In the genomic region with DNA sequence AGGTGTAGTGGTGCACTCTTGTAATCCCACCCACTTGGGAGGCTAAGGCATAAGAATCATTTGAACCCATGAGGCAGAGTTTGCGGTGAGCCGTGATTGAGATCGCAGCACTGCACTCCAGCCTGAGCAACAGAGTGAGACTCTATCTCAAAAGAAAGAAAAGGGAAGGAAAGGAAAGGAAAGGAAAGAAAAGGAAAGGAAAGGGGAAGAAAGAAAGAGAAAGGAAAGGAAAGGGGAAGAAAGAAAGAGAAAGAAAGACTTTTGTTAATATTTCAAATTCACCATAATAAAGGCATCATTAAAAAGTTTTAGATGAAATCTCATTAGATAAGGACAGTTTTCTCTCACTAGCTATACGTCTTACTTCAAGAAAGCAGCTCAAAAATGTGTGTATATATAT, we compare ENCODE assay signal across 7 cellular contexts.
"Had no signal": no experiment of that assay in that cellular context is flagged by ENCODE, and none has a peak within 500 bp of the region (broad histone marks: within the 10 kb centered on the region; RNA-seq: fewer than 3 reads in every experiment).

No MANE protein-coding gene starts in this region.

- H3K27ac ChIP-seq: HL-60 had no signal

- DNase-seq: KBM-7 had no signal

- H3K27ac Mint-ChIP-seq: GM23338 had no signal

- H3K36me3 ChIP-seq: HAP-1 had no signal

- H3K9me3 ChIP-seq: HAP-1 had no signal

- H3K36me3 Mint-ChIP-seq: IgD-negative memory B cell had no signal

- H3K4me3 Mint-ChIP-seq: GM23338, IgD-negative memory B cell had no signal

- ATAC-seq: GM23338, HCT116, HepG2 had no signal

- H3K4me1 Mint-ChIP-seq: IgD-negative memory B cell had no signal

- H3K4me3 ChIP-seq: GM23338, HAP-1 had no signal

- H3K9me3 Mint-ChIP-seq: GM23338 had no signal

- H3K27me3 Mint-ChIP-seq: IgD-negative memory B cell had no signal
